In genomic region chr4:185805262-185805802, GRCh38 we compare ENCODE assay signal across 22 cellular contexts. TPM values are rescaled to one million over a fixed set of nuclear protein-coding genes. Genes with fewer than 3 reads are reported as not detected.
A peak's percentile ranks its signal among the peaks of the same experiment; 100 is the strongest.
DNase-seq lines count a peak whose midpoint lies in the region; ATAC-seq, FAIRE-seq and TF ChIP-seq lines count a peak whose summit lies in the region.
"Had no signal": no experiment of that assay in that cellular context is flagged by ENCODE, and none has a peak within 500 bp of the region (broad histone marks: within the 10 kb centered on the region; RNA-seq: fewer than 3 reads in every experiment).

No MANE protein-coding gene starts in this region.

- BruUV-seq in HepG2 (replicated peaks; lab: Mats Ljungman, UMichigan): no TSS peak

- H3K4me1 ChIP-seq in body of pancreas (peaks cover 44% of the 10 kb centered on the region), left ventricle myocardium inferior (peaks cover 34% of the 10 kb centered on the region), HepG2 (ENCODE audit: insufficient read depth, low read length) (peaks cover 67% of the 10 kb centered on the region), thyroid gland (peaks cover 19 to 23% of the 10 kb centered on the region in 2 donors)

- intact Hi-C loops in body of pancreas (cut with DNase I) (no loop called here), left ventricle myocardium inferior (cut with micrococcal nuclease) (no loop called here), HepG2 (cut with micrococcal nuclease; ENCODE audit: unreplicated experiment) (no loop called here), thyroid gland (cut with DNase I) (no loop called here), posterior cingulate gyrus (cut with DNase I) (no loop called here)

- H3K79me2 ChIP-seq in HepG2 (ENCODE audit: insufficient read depth, low read length): peaks cover 82% of the 10 kb centered on the region

- H3K9ac ChIP-seq in HepG2 (ENCODE audit: insufficient read depth, low read depth, low read length): no peak overlapping the region; the same call in 1 of the 2 replicates
- H3K9ac ChIP-seq: BLaER1 had no signal

- POLR2A ChIA-PET in HepG2 (lab: Yijun Ruan, JAX): no interaction called here

- peak overlapping the region in 3 of 4 donors; percentile 26 to 73 (median 27) for H3K27ac ChIP-seq in body of pancreas
- H3K27ac ChIP-seq in left ventricle myocardium inferior (replicated peaks): peak overlapping the region; percentile 82
- H3K27ac ChIP-seq in HepG2 (ENCODE audit: extremely low read length, insufficient read depth, low read length): peak overlapping the region; percentile 56
- H3K27ac ChIP-seq in thyroid gland: peak overlapping the region; percentile 74 to 98 (median 79)
- H3K27ac ChIP-seq: BLaER1, RWPE1 had no signal

- peaks cover 0 to 5% (median 0%) of the 10 kb centered on the region in 3 donors for H3K9me3 ChIP-seq in body of pancreas
- H3K9me3 ChIP-seq in left ventricle myocardium inferior (replicated peaks): no peaks in the 10 kb centered on the region
- no peaks in the 10 kb centered on the region for H3K9me3 ChIP-seq in HepG2 (ENCODE audit: low read length)
- no peaks in the 10 kb centered on the region for H3K9me3 ChIP-seq in thyroid gland
- H3K9me3 ChIP-seq: BLaER1 had no signal

- no peak overlapping the region for H2AFZ ChIP-seq in HepG2 (ENCODE audit: low read length)

- in situ Hi-C loops in HepG2 (cut with HindIII; ENCODE audit: extremely low pct_ligation_motif_present, low pct_unique_long_range_greater_than_20kb): no loop called here

- TF ChIP-seq EP300 in HepG2 (IDR thresholded peaks at IDR 0.05; ENCODE audit: low read depth in 2 of 2, low read length in 2 of 2) (peak in 1 of 2 experiments; percentile 77; a peak in 1 of 4 replicates), HepG2 (CRISPR knock-in tag; IDR thresholded peaks at IDR 0.05; ENCODE audit: borderline replicate concordance) (peak; percentile 16; the same call in 1 of the 2 replicates)

- DNase-seq in body of pancreas: no peak
- no peak for DNase-seq in left ventricle myocardium inferior
- DNase-seq in HepG2 (ENCODE audit: low spot score): peak; percentile 65
- DNase-seq in thyroid gland: no peak
- DNase-seq in posterior cingulate gyrus: no peak
- DNase-seq in NCI-H187 treated with DMSO at 0.1 percent for 48 hours (lab: John Stamatoyannopoulos, UW): no peak
- DNase-seq: CD4-positive, alpha-beta T cell; COR-L47; DMS79; H7; MM.1S; NCI-H1092; NCI-H1436 treated with DMSO at 0.1 percent for 48 hours; NCI-H2029; NCI-H2227 treated with DMSO at 0.1 percent for 48 hours; NCI-H510A; NCI-H748 treated with DMSO at 0.1 percent for 48 hours; NK-92 treated with Interleukin-12 subunit alpha and Interleukin-12 subunit beta, amount 100 ng/mL, for 24 hours had no signal

- TF ChIP-seq CTCF in body of pancreas (IDR thresholded peaks at IDR 0.05) (no peak), left ventricle myocardium inferior (IDR thresholded peaks at IDR 0.05; ENCODE audit: borderline replicate concordance) (no peak), HepG2 (CRISPR knock-in tag; IDR thresholded peaks at IDR 0.05) (no peak), thyroid gland (IDR thresholded peaks at IDR 0.05) (no peak)

- no peak for TF ChIP-seq RAD21 in HepG2 (CRISPR knock-in tag; IDR thresholded peaks at IDR 0.05)

- H3K27me3 ChIP-seq in body of pancreas (no peaks in the 10 kb centered on the region), left ventricle myocardium inferior (ENCODE audit: low read depth) (no peaks in the 10 kb centered on the region), HepG2 (ENCODE audit: control insufficient read depth in 1 of 2, insufficient read depth in 2 of 2, low read length in 2 of 2) (no peaks in the 10 kb centered on the region), thyroid gland (no peaks in the 10 kb centered on the region)
- H3K27me3 ChIP-seq: BLaER1 had no signal

- 36 to 39% methylated on average over 9 of the region's 9 CpGs for WGBS in body of pancreas, 2 donors
- WGBS in HepG2 (ENCODE audit: low lambda C conversion rate): 46% methylated on average over 9 of the region's 9 CpGs
- 61 to 77% methylated on average over 9 of the region's 9 CpGs for WGBS in thyroid gland, 2 donors

- H3K4me2 ChIP-seq in HepG2 (ENCODE audit: low read depth, low read length): peak overlapping the region; percentile 65
- H3K4me2 ChIP-seq: BLaER1 had no signal

- FAIRE-seq in HepG2 (lab: Jason Lieb, UNC): peak; percentile 72
- FAIRE-seq: K562 had no signal

- H3K36me3 ChIP-seq in body of pancreas (replicated peaks in 1 of 2; ENCODE audit: insufficient read depth in 1 of 2, low read depth in 2 of 2) (no peaks in the 10 kb centered on the region), left ventricle myocardium inferior (peaks cover 8% of the 10 kb centered on the region), HepG2 (replicated peaks in 1 of 2; ENCODE audit: control insufficient read depth in 1 of 2, insufficient read depth in 2 of 2, low read length in 2 of 2) (peaks cover 3 to 14% of the 10 kb centered on the region in 2 experiments; a peak in 3 of 5 replicates), thyroid gland (no peaks in the 10 kb centered on the region)
- H3K36me3 ChIP-seq: BLaER1 had no signal

- H3K4me3 ChIP-seq in body of pancreas: no peak overlapping the region
- peak overlapping the region; percentile 70 for H3K4me3 ChIP-seq in left ventricle myocardium inferior
- H3K4me3 ChIP-seq in HepG2 (replicated peaks in 1 of 3; ENCODE audit: insufficient read depth in 1 of 3, low read depth in 2 of 3, low read length in 3 of 3): peak overlapping the region in 1 of 3 experiments; percentile 27; a peak in 2 of 6 replicates
- H3K4me3 ChIP-seq in thyroid gland (replicated peaks in 1 of 3): no peak overlapping the region
- H3K4me3 ChIP-seq: BLaER1, K562 had no signal

- no peak for TF ChIP-seq POLR2A in body of pancreas (IDR thresholded peaks at IDR 0.05)
- no peak for TF ChIP-seq POLR2A in HepG2 (IDR thresholded peaks at IDR 0.05; ENCODE audit: insufficient read depth in 1 of 2, low read depth in 2 of 2, low read length in 2 of 2)
- TF ChIP-seq POLR2A in thyroid gland (IDR thresholded peaks at IDR 0.05): peak in 1 of 2 donors; percentile 7

- ATAC-seq in body of pancreas (no peak), HepG2 (peak; percentile 86), HG02588 (IDR thresholded peaks at IDR 0.05; ENCODE audit: unreplicated experiment) (no peak)
- ATAC-seq: K562 had no signal

- no peaks in the 10 kb centered on the region for H4K20me1 ChIP-seq in HepG2 (ENCODE audit: insufficient read depth, low read length)
- H4K20me1 ChIP-seq: BLaER1 had no signal

- CTCF ChIA-PET in HepG2 (lab: Yijun Ruan, JAX; ENCODE audit: low intra/inter-chr PET ratio, low total read pairs): no interaction called here

RNA-seq across cellular contexts. Expression of gene SORBS2, which starts 6.7 kb away (rescaled TPM):
- total RNA-seq in body of pancreas (100 to 1,000 TPM; 210 to 218 TPM), left ventricle myocardium inferior (1,282 TPM), HepG2 (2016; rRNA removed; fragmentation: Illumina TruSeq; extraction: Trizol) (25.0 and 29.0 TPM in 2 replicates), thyroid gland (100 to 1,000 TPM; 290 to 437 (median 377) TPM)
- total RNA-seq in HepG2 (2016; cell fraction: cytosol; rRNA removed; fragmentation: Illumina TruSeq; extraction: Trizol; ENCODE audit: low read depth): 7.2 and 7.3 TPM in 2 replicates
- 26.0 and 26.2 TPM in 2 replicates for total RNA-seq in HepG2 (2016; cell fraction: insoluble cytoplasmic fraction; rRNA removed; fragmentation: Illumina TruSeq; extraction: Trizol)
- total RNA-seq in HepG2 (2016; cell fraction: membrane; rRNA removed; fragmentation: Illumina TruSeq; extraction: Trizol): 12.8 and 16.4 TPM in 2 replicates
- total RNA-seq in HepG2 (2016; cell fraction: nucleus; rRNA removed; fragmentation: Illumina TruSeq; extraction: Trizol): 62.8 and 62.9 TPM in 2 replicates
- polyA plus RNA-seq in HepG2 (2011; rRNA removed): 55.9 and 80.5 TPM in 2 replicates
- polyA plus RNA-seq in HepG2 (2011; cell fraction: cytosol; rRNA removed): 38.4 and 48.7 TPM in 2 replicates
- 61.7 and 83.9 TPM in 2 replicates for polyA plus RNA-seq in HepG2 (2011; cell fraction: nucleus; rRNA removed)
- polyA plus RNA-seq in HepG2 (2012): 34.7 and 45.4 TPM in 2 replicates
- 1.7 and 2.6 TPM in 2 replicates for polyA plus RNA-seq in HepG2 (2016; cell fraction: cytosol; fragmentation: Illumina TruSeq; extraction: Trizol; ENCODE audit: low read depth)
- polyA plus RNA-seq in HepG2 (2016; cell fraction: insoluble cytoplasmic fraction; fragmentation: Illumina TruSeq; extraction: Trizol; ENCODE audit: low read depth): 29.6 and 32.7 TPM in 2 replicates
- 9.9 and 11.6 TPM in 2 replicates for polyA plus RNA-seq in HepG2 (2016; cell fraction: membrane; fragmentation: Illumina TruSeq; extraction: Trizol; ENCODE audit: low read depth)
- 27.2 and 29.5 TPM in 2 replicates for polyA plus RNA-seq in HepG2 (2016; cell fraction: nucleus; fragmentation: Illumina TruSeq; extraction: Trizol; ENCODE audit: insufficient read depth, low read depth)
- 11.3 and 137 TPM in 2 replicates for polyA minus RNA-seq in HepG2 (2011; rRNA and poly(A)+ RNA removed; ENCODE audit: low replicate concordance)
- 39.1 and 42.7 TPM in 2 replicates for polyA minus RNA-seq in HepG2 (2011; cell fraction: cytosol; rRNA and poly(A)+ RNA removed)
- 166 and 180 TPM in 2 replicates for polyA minus RNA-seq in HepG2 (2011; cell fraction: nucleus; rRNA and poly(A)+ RNA removed)
- total RNA-seq: CD4-positive, alpha-beta T cell had no signal
- polyA plus RNA-seq: K562 had no signal

Comparison
In these comparisons a context has a peak if more than half of its experiments do, and no peak if none do; other contexts are left out.
1. H3K27ac ChIP-seq: peak in every context shown above with its lines; median percentile 82 in left ventricle myocardium inferior; 79 in thyroid gland; 56 in HepG2; 27 in body of pancreas.